ENCODE assay signal across 9 cellular contexts in the genomic region with DNA sequence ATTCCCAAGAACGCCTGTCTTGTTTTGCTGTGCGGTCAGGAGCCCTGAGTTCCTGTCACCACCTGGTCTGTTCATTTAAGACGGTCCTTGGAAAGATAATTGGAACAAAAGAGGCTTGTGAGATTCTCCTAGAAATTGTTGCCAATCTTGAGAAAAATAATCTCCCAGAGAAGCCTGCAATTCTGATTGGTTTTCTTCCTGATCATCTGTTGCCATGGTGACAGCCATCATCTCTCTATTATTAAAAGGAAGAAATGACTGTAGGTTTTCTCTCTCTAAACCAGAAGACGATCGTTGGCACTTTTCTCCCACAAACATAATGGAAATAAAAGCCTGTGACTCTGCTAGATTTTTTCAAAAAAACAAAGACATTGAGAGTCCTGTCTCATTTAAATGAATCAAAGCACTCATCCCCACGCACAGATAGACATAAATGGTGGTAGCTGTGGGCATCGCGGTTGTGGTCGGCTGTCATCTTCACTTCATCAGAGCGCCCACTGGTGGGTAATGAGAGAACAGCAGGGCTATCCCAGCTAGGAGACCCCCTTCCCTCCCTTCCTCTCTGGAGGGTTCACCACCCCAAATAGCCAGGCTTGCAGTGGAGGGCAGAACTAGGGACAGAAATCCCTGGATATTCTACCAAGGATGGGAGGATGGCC. TPM values are rescaled to one million over a fixed set of nuclear protein-coding genes. Genes with fewer than 3 reads are reported as not detected.
A peak's percentile ranks its signal among the peaks of the same experiment; 100 is the strongest.
DNase-seq lines count a peak whose midpoint lies in the region; ATAC-seq and TF ChIP-seq lines count a peak whose summit lies in the region.
"Had no signal": no experiment of that assay in that cellular context is flagged by ENCODE, and none has a peak within 500 bp of the region (broad histone marks: within the 10 kb centered on the region; RNA-seq: fewer than 3 reads in every experiment).

No MANE protein-coding gene starts in this region.

- H4K20me1 ChIP-seq in SU-DHL-6 (ENCODE audit: low read depth, low read length) = no peaks in the 10 kb centered on the region
- H4K20me1 ChIP-seq in fibroblast of lung (ENCODE audit: control insufficient read depth, extremely low read depth, insufficient read depth, low read length) = no peaks in the 10 kb centered on the region

- H3K27me3 ChIP-seq in SU-DHL-6 (ENCODE audit: low read length) = no peaks in the 10 kb centered on the region
- peaks cover 3% of the 10 kb centered on the region for H3K27me3 ChIP-seq in fibroblast of lung (ENCODE audit: control insufficient read depth, insufficient read depth, low read length)

- TF ChIP-seq CTCF in SU-DHL-6 (IDR thresholded peaks at IDR 0.05; ENCODE audit: insufficient read depth, low read length, poor library complexity, severe bottlenecking) = peak; percentile 35
- TF ChIP-seq CTCF in fibroblast of lung (conservative IDR thresholded peaks at IDR 0.05 in 1 of 2, IDR thresholded peaks at IDR 0.05 in 1 of 2; ENCODE audit: low read depth in 1 of 2, low read length in 2 of 2) = peak; percentile 25 to 71

- DNase-seq in NCI-H748 (lab: John Stamatoyannopoulos, UW; ENCODE audit: unreplicated experiment) (peak; percentile 30), NCI-H748 treated with DMSO at 0.1 percent for 48 hours (lab: John Stamatoyannopoulos, UW) (no peak), fibroblast of lung (ENCODE audit: low read depth in 2 of 2) (no peak), AML-193 (lab: John Stamatoyannopoulos, UW) (no peak), NCI-H1417 treated with DMSO at 0.1 percent for 48 hours (lab: John Stamatoyannopoulos, UW) (no peak)
- DNase-seq in stimulated activated CD8-positive, alpha-beta memory T cell treated with anti-CD3 and anti-CD28 coated beads, Interleukin-4, amount 100 ng/mL, for 48 hours = peak; percentile 72

- H3K36me3 ChIP-seq in SU-DHL-6 (ENCODE audit: low read length) (no peaks in the 10 kb centered on the region), fibroblast of lung (ENCODE audit: control insufficient read depth, insufficient read depth, low read length) (no peaks in the 10 kb centered on the region)

- no peak for ATAC-seq in HG02938 (IDR thresholded peaks at IDR 0.05; ENCODE audit: unreplicated experiment)

- H3K4me3 ChIP-seq in SU-DHL-6 (ENCODE audit: insufficient read depth, low read length, poor library complexity, severe bottlenecking) = no peak overlapping the region
- no peak overlapping the region for H3K4me3 ChIP-seq in fibroblast of lung (replicated peaks in 1 of 4; ENCODE audit: control extremely low read depth in 1 of 4, insufficient read depth in 1 of 4, low read depth in 3 of 4, low read length in 4 of 4)

- H3K27ac ChIP-seq in SU-DHL-6 (ENCODE audit: low read depth, low read length) = no peak overlapping the region
- H3K27ac ChIP-seq in fibroblast of lung (ENCODE audit: insufficient read depth, low read length) = no peak overlapping the region

- H3K9me2 ChIP-seq in SU-DHL-6 (replicated peaks; ENCODE audit: insufficient read depth, low read length) = no peaks in the 10 kb centered on the region

- H3F3A ChIP-seq in SU-DHL-6 (ENCODE audit: insufficient read depth) = no peaks in the 10 kb centered on the region; the same call in 1 of the 2 replicates

- H3K9ac ChIP-seq in SU-DHL-6 (ENCODE audit: low read length) = no peak overlapping the region
- no peak overlapping the region for H3K9ac ChIP-seq in fibroblast of lung (ENCODE audit: insufficient read depth, low read length)

- no peak overlapping the region for H2AFZ ChIP-seq in SU-DHL-6 (ENCODE audit: low read depth, low read length, severe bottlenecking)
- H2AFZ ChIP-seq in fibroblast of lung (ENCODE audit: low read length) = no peak overlapping the region

- H3K79me2 ChIP-seq in SU-DHL-6 (ENCODE audit: insufficient read depth, low read length) (no peaks in the 10 kb centered on the region), fibroblast of lung (ENCODE audit: control insufficient read depth, insufficient read depth, low read length) (no peaks in the 10 kb centered on the region)

- H3K4me2 ChIP-seq in SU-DHL-6 (ENCODE audit: low read depth, low read length, poor library complexity, severe bottlenecking) (no peak overlapping the region), fibroblast of lung (ENCODE audit: extremely low read depth, insufficient read depth, low read length) (no peak overlapping the region)

- no peaks in the 10 kb centered on the region for H3K4me1 ChIP-seq in fibroblast of lung (ENCODE audit: control insufficient read depth, extremely low read depth, insufficient read depth, low read length)

- H3K9me3 ChIP-seq in SU-DHL-6 (ENCODE audit: insufficient read depth, low read length) (no peaks in the 10 kb centered on the region), fibroblast of lung (ENCODE audit: control insufficient read depth, insufficient read depth, low read depth, low read length) (no peaks in the 10 kb centered on the region)

RNA-seq across cellular contexts. Expression of a gene that starts 21.7 kb away (rescaled TPM):
- total RNA-seq in fibroblast of lung = 92.5 and 160 TPM in 2 replicates
- polyA plus RNA-seq in fibroblast of lung = 901 and 1,408 TPM in 2 replicates
- polyA plus RNA-seq in fibroblast of lung (2012) = 511 and 655 TPM in 2 replicates
- polyA minus RNA-seq in fibroblast of lung (ENCODE audit: low replicate concordance) = 254 and 316 TPM in 2 replicates

RNA-seq across cellular contexts. Expression of a gene that starts 45.5 kb away (rescaled TPM):
- 10.3 and 16.5 TPM in 2 replicates for total RNA-seq in fibroblast of lung
- polyA plus RNA-seq in fibroblast of lung = 8.4 and 27.8 TPM in 2 replicates
- 16.1 and 39.3 TPM in 2 replicates for polyA plus RNA-seq in fibroblast of lung (2012)
- polyA minus RNA-seq in fibroblast of lung (ENCODE audit: low replicate concordance) = 7.5 and 23.6 TPM in 2 replicates

RNA-seq across cellular contexts. Expression of a gene that starts 56.6 kb away (rescaled TPM):
- not detected in 2 replicates for total RNA-seq in fibroblast of lung
- polyA plus RNA-seq in fibroblast of lung = not detected in 2 replicates
- not detected in 2 replicates for polyA plus RNA-seq in fibroblast of lung (2012)
- not detected in 2 replicates for polyA minus RNA-seq in fibroblast of lung (ENCODE audit: low replicate concordance)
- total RNA-seq: M059J had no signal

Comparison
In these comparisons a context has a peak if more than half of its experiments do, and no peak if none do; other contexts are left out.
1. DNase-seq: peak in NCI-H748 (single experiment) and stimulated activated CD8-positive, alpha-beta memory T cell treated with anti-CD3 and anti-CD28 coated beads, Interleukin-4, amount 100 ng/mL, for 48 hours (single experiment); none in NCI-H748 treated with DMSO at 0.1 percent for 48 hours (single experiment), fibroblast of lung (0 of 2), AML-193 (0 of 2) and NCI-H1417 treated with DMSO at 0.1 percent for 48 hours (single experiment).